8 cellular contexts compared by ENCODE assay signal in genomic region chr1:108692724-108693655, GRCh38. TPM values are rescaled to one million over a fixed set of nuclear protein-coding genes. Genes with fewer than 3 reads are reported as not detected.
A peak's percentile ranks its signal among the peaks of the same experiment; 100 is the strongest.
DNase-seq lines count a peak whose midpoint lies in the region; ATAC-seq, FAIRE-seq and TF ChIP-seq lines count a peak whose summit lies in the region.

No MANE protein-coding gene starts in this region.

- H3K4me3 ChIP-seq in bronchial epithelial cell (ENCODE audit: low read depth, low read length) (peak overlapping the region; percentile 71), kidney epithelial cell (ENCODE audit: low read depth, low read length) (peak overlapping the region; percentile 96)

- no peak for FAIRE-seq in bronchial epithelial cell (lab: Jason Lieb, UNC)

- H3K27me3 ChIP-seq in bronchial epithelial cell (ENCODE audit: control insufficient read depth, insufficient read depth, low read length) (no peaks in the 10 kb centered on the region), kidney epithelial cell (ENCODE audit: control insufficient read depth, insufficient read depth, low read length) (no peaks in the 10 kb centered on the region)

- peak; percentile 48 to 62 for DNase-seq in NCI-H187 (lab: John Stamatoyannopoulos, UW)
- no peak for DNase-seq in NCI-H187 treated with DMSO at 0.1 percent for 48 hours (lab: John Stamatoyannopoulos, UW)
- DNase-seq in NCI-H1694 treated with DMSO at 0.1 percent for 48 hours (lab: John Stamatoyannopoulos, UW) = peak; percentile 71
- DNase-seq in bronchial epithelial cell (ENCODE audit: low read depth) = peak; percentile 70
- no peak for DNase-seq in kidney epithelial cell (ENCODE audit: low read depth)
- DNase-seq in stimulated activated CD4-positive, alpha-beta T cell treated with anti-CD3 and anti-CD28 coated beads, Interleukin-2, amount 100 ng/mL, for 4 hours (ENCODE audit: low read depth) = peak; percentile 55

- H3K36me3 ChIP-seq in bronchial epithelial cell (ENCODE audit: control insufficient read depth, insufficient read depth, low read length) = peaks cover 7% of the 10 kb centered on the region
- H3K36me3 ChIP-seq in kidney epithelial cell (ENCODE audit: control insufficient read depth, insufficient read depth, low read length) = no peaks in the 10 kb centered on the region

- peak overlapping the region; percentile 95 for H3K27ac ChIP-seq in VCaP

- TF ChIP-seq CTCF in VCaP (conservative IDR thresholded peaks at IDR 0.05) (peak; percentile 35), bronchial epithelial cell (IDR thresholded peaks at IDR 0.05; ENCODE audit: insufficient read depth, low read length, severe bottlenecking) (peak; percentile 50), kidney epithelial cell (IDR thresholded peaks at IDR 0.05; ENCODE audit: insufficient read depth, low read length, poor library complexity, severe bottlenecking) (peak; percentile 37)

- ATAC-seq in HG02884 (IDR thresholded peaks at IDR 0.05; ENCODE audit: unreplicated experiment) = peak; percentile 56

RNA-seq across cellular contexts. Expression of gene PRPF38B, which starts 0.9 kb away (rescaled TPM):
- total RNA-seq in bronchial epithelial cell (11.3 and 14.3 TPM in 2 replicates), kidney epithelial cell (20.3 and 21.1 TPM in 2 replicates)

RNA-seq across cellular contexts. Expression of gene FNDC7, which starts 19.7 kb away (rescaled TPM):
- total RNA-seq in bronchial epithelial cell (under 0.01 and 0.13 TPM in 2 replicates), kidney epithelial cell (not detected in 2 replicates)

RNA-seq across cellular contexts. Expression of gene HENMT1, which starts 32.1 kb away (rescaled TPM):
- total RNA-seq in bronchial epithelial cell (1.1 and 1.5 TPM in 2 replicates), kidney epithelial cell (5.1 and 6.6 TPM in 2 replicates)

RNA-seq across cellular contexts. Expression of gene STXBP3, which starts 53.5 kb away (rescaled TPM):
- 30.0 and 38.1 TPM in 2 replicates for total RNA-seq in bronchial epithelial cell
- 30.3 and 48.2 TPM in 2 replicates for total RNA-seq in kidney epithelial cell

Comparison
In these comparisons a context has a peak if more than half of its experiments do, and no peak if none do; other contexts are left out.
1. DNase-seq: peak in NCI-H187 (2 of 2), NCI-H1694 treated with DMSO at 0.1 percent for 48 hours (single experiment), bronchial epithelial cell (single experiment) and stimulated activated CD4-positive, alpha-beta T cell treated with anti-CD3 and anti-CD28 coated beads, Interleukin-2, amount 100 ng/mL, for 4 hours (single experiment); none in NCI-H187 treated with DMSO at 0.1 percent for 48 hours (single experiment) and kidney epithelial cell (single experiment).
2. Peak in every context shown above with its lines, with median percentiles within 50 percentile points of each other: CTCF ChIP-seq.